In the genomic region with DNA sequence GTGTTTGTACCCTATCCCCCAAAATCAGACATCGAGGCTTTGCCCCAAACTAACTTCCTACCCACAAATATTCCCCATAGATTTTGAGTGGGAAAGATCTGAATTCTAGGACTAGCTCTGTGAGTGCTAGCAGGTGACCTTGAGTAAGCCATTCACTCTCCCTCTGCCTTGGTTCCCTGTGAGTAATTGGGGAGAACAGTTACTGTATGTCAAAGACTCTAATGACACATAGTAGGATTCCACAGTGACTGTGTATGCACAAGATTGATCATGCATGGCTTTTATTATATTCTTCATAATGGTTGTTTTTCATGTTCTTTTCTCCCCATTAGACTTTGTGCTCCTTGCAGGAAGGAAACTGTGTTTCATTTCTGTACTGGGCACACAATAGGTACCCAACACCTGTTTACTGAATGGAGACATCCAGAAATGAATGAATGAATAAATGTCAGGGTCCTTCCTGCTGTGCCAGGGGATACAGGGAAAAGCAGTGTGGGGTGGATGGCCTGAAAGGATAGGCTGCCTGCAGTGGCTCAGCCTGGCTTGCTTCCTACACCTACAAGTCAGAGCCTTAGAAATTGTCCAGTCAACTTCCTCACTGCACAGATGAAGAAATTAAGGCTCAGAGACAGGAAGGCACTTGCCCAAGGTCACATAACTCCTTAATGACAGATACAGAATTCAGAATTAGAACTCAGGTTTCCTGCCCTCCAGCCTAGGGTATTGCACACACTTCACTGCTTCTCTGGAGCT, we compare ENCODE assay signal across 2 cellular contexts.
TF ChIP-seq lines count a peak whose summit lies in the region.

No MANE protein-coding gene starts in this region.

TF ChIP-seq in GM23338, 12 proteins besides CTCF, POLR2A, EP300 and RAD21:
- no peak for TF ChIP-seq CREB1 (CRISPR knock-in tag; IDR thresholded peaks at IDR 0.05; ENCODE audit: low read depth)
- TF ChIP-seq EZH2 (IDR thresholded peaks at IDR 0.05; ENCODE audit: low read depth, unreplicated experiment): no peak
- no peak for TF ChIP-seq NANOG (IDR thresholded peaks at IDR 0.05; ENCODE audit: borderline replicate concordance)
- TF ChIP-seq POLR2AphosphoS5 (IDR thresholded peaks at IDR 0.05; ENCODE audit: low read depth): no peak
- TF ChIP-seq, protein P1, sequence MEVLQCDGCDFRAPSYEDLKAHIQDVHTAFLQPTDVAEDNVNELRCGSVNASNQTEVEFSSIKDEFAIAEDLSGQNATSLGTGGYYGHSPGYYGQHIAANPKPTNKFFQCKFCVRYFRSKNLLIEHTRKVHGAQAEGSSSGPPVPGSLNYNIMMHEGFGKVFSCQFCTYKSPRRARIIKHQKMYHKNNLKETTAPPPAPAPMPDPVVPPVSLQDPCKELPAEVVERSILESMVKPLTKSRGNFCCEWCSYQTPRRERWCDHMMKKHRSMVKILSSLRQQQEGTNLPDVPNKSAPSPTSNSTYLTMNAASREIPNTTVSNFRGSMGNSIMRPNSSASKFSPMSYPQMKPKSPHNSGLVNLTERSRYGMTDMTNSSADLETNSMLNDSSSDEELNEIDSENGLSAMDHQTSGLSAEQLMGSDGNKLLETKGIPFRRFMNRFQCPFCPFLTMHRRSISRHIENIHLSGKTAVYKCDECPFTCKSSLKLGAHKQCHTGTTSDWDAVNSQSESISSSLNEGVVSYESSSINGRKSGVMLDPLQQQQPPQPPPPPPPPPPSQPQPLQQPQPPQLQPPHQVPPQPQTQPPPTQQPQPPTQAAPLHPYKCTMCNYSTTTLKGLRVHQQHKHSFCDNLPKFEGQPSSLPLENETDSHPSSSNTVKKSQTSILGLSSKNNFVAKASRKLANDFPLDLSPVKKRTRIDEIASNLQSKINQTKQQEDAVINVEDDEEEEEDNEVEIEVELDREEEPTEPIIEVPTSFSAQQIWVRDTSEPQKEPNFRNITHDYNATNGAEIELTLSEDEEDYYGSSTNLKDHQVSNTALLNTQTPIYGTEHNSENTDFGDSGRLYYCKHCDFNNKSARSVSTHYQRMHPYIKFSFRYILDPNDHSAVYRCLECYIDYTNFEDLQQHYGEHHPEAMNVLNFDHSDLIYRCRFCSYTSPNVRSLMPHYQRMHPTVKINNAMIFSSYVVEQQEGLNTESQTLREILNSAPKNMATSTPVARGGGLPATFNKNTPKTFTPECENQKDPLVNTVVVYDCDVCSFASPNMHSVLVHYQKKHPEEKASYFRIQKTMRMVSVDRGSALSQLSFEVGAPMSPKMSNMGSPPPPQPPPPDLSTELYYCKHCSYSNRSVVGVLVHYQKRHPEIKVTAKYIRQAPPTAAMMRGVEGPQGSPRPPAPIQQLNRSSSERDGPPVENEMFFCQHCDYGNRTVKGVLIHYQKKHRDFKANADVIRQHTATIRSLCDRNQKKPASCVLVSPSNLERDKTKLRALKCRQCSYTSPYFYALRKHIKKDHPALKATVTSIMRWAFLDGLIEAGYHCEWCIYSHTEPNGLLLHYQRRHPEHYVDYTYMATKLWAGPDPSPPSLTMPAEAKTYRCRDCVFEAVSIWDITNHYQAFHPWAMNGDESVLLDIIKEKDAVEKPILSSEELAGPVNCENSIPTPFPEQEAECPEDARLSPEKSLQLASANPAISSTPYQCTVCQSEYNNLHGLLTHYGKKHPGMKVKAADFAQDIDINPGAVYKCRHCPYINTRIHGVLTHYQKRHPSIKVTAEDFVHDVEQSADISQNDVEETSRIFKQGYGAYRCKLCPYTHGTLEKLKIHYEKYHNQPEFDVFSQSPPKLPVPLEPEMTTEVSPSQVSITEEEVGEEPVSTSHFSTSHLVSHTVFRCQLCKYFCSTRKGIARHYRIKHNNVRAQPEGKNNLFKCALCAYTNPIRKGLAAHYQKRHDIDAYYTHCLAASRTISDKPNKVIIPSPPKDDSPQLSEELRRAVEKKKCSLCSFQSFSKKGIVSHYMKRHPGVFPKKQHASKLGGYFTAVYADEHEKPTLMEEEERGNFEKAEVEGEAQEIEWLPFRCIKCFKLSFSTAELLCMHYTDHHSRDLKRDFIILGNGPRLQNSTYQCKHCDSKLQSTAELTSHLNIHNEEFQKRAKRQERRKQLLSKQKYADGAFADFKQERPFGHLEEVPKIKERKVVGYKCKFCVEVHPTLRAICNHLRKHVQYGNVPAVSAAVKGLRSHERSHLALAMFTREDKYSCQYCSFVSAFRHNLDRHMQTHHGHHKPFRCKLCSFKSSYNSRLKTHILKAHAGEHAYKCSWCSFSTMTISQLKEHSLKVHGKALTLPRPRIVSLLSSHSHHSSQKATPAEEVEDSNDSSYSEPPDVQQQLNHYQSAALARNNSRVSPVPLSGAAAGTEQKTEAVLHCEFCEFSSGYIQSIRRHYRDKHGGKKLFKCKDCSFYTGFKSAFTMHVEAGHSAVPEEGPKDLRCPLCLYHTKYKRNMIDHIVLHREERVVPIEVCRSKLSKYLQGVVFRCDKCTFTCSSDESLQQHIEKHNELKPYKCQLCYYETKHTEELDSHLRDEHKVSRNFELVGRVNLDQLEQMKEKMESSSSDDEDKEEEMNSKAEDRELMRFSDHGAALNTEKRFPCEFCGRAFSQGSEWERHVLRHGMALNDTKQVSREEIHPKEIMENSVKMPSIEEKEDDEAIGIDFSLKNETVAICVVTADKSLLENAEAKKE (CRISPR knock-in tag; IDR thresholded peaks at IDR 0.05): no peak
TF ChIP-seq in GM23338: peak in this region for 0.

TF ChIP-seq in K562, 482 proteins besides CTCF, POLR2A, EP300 and RAD21:
- no peak for TF ChIP-seq CHD4 (IDR thresholded peaks at IDR 0.05; ENCODE audit: insufficient read depth, insufficient replicate concordance, low read depth, low read length, poor library complexity, severe bottlenecking)
- TF ChIP-seq CCNT2 (IDR thresholded peaks at IDR 0.05; ENCODE audit: borderline replicate concordance, extremely low read depth, insufficient read length, low read depth, low read length): no peak
- TF ChIP-seq PHF8 (IDR thresholded peaks at IDR 0.05; ENCODE audit: borderline replicate concordance, low read length): no peak
- TF ChIP-seq KLF13 (tag; IDR thresholded peaks at IDR 0.05; ENCODE audit: borderline replicate concordance, low read depth): no peak
- TF ChIP-seq CBX2 (IDR thresholded peaks at IDR 0.05; ENCODE audit: insufficient read depth, low read length, poor library complexity, severe bottlenecking): no peak
- TF ChIP-seq ZKSCAN1 (IDR thresholded peaks at IDR 0.05; ENCODE audit: low read depth, low read length): 0 out of 2 replicates have a peak, but pooled peaks have one; percentile 57
- TF ChIP-seq, protein P2, sequence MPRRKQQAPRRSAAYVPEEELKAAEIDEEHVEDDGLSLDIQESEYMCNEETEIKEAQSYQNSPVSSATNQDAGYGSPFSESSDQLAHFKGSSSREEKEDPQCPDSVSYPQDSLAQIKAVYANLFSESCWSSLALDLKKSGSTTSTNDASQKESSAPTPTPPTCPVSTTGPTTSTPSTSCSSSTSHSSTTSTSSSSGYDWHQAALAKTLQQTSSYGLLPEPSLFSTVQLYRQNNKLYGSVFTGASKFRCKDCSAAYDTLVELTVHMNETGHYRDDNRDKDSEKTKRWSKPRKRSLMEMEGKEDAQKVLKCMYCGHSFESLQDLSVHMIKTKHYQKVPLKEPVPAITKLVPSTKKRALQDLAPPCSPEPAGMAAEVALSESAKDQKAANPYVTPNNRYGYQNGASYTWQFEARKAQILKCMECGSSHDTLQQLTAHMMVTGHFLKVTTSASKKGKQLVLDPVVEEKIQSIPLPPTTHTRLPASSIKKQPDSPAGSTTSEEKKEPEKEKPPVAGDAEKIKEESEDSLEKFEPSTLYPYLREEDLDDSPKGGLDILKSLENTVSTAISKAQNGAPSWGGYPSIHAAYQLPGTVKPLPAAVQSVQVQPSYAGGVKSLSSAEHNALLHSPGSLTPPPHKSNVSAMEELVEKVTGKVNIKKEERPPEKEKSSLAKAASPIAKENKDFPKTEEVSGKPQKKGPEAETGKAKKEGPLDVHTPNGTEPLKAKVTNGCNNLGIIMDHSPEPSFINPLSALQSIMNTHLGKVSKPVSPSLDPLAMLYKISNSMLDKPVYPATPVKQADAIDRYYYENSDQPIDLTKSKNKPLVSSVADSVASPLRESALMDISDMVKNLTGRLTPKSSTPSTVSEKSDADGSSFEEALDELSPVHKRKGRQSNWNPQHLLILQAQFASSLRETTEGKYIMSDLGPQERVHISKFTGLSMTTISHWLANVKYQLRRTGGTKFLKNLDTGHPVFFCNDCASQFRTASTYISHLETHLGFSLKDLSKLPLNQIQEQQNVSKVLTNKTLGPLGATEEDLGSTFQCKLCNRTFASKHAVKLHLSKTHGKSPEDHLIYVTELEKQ (CRISPR knock-in tag; IDR thresholded peaks at IDR 0.05): no peak
